26 cellular contexts compared by ENCODE assay signal in genomic region chr4:41334182-41334581, GRCh38.
DNase-seq lines count a peak whose midpoint lies in the region; ATAC-seq and TF ChIP-seq lines count a peak whose summit lies in the region.
"Had no signal": no experiment of that assay in that cellular context is flagged by ENCODE, and none has a peak within 500 bp of the region (broad histone marks: within the 10 kb centered on the region; RNA-seq: fewer than 3 reads in every experiment).

No MANE protein-coding gene starts in this region.

- no peaks in the 10 kb centered on the region for H3K9me2 ChIP-seq in PC-9 (ENCODE audit: insufficient read depth)
- H3K9me2 ChIP-seq: SK-N-SH had no signal

- H3K27ac Mint-ChIP-seq in Calu3 (ENCODE audit: unreplicated experiment), result peak overlapping the region; percentile 63
- H3K27ac Mint-ChIP-seq in activated naive CD4-positive, alpha-beta T cell treated with anti-CD3 and anti-CD28 coated beads, Interleukin-2, amount 50 U/mL, for 72 hours, result no peak overlapping the region
- H3K27ac Mint-ChIP-seq: natural killer cell; stimulated activated memory B cell treated with anti-CD40 and anti-IgM and Interleukin-4, amounts not matched to agents 10 μg/mL and 1 μg/mL and 100 μg/mL, for 72 hours had no signal

- no peaks in the 10 kb centered on the region for H3K36me3 ChIP-seq in PC-9 (ENCODE audit: low read depth)
- no peaks in the 10 kb centered on the region for H3K36me3 ChIP-seq in lower lobe of right lung
- H3K36me3 ChIP-seq: ascending aorta had no signal

- no peak overlapping the region for H3K4me3 Mint-ChIP-seq in Calu3 (ENCODE audit: low read depth, unreplicated experiment)
- H3K4me3 Mint-ChIP-seq: central memory CD8-positive, alpha-beta T cell; natural killer cell; stimulated activated memory B cell treated with anti-CD40 and anti-IgM and Interleukin-4, amounts not matched to agents 10 μg/mL and 1 μg/mL and 100 μg/mL, for 72 hours had no signal

- H3K79me2 ChIP-seq in PC-9 (ENCODE audit: low read depth), result no peaks in the 10 kb centered on the region

- peak; percentile 56 for DNase-seq in Calu3
- DNase-seq in LoVo (ENCODE audit: low spot score), result peak; percentile 40
- peak; percentile 47 to 85 for DNase-seq in PC-9
- DNase-seq in lower lobe of right lung, result no peak
- DNase-seq in stimulated activated naive CD4-positive, alpha-beta T cell (lab: John Stamatoyannopoulos, UW), result no peak
- no peak for DNase-seq in activated naive CD4-positive, alpha-beta T cell treated with anti-CD3 and anti-CD28 coated beads, Interleukin-2, amount 50 U/mL, for 72 hours (ENCODE audit: low spot score in 2 of 2)
- DNase-seq in NCI-H69 (lab: John Stamatoyannopoulos, UW), result no peak
- DNase-seq: ACHN; activated CD4-positive, CD25-positive, alpha-beta regulatory T cell treated with anti-CD3 and anti-CD28 coated beads, Interleukin-2, amount 50 U/mL, for 72 hours; activated CD8-positive, alpha-beta memory T cell treated with anti-CD3 and anti-CD28 coated beads for 24 hours; activated naive CD4-positive, alpha-beta T cell treated with anti-CD3 and anti-CD28 coated beads, Interleukin-2, amount 50 U/mL, for 16 hours; activated T-cell treated with anti-CD3 and anti-CD28 coated beads, Interleukin-2, amount 50 U/mL, for 48 hours; C1 segment of cervical spinal cord; effector CD4-positive, alpha-beta T cell; KBM-7; natural killer cell; NCI-H2107; posterior cingulate gyrus; SK-N-SH; stimulated activated CD4-positive, alpha-beta T cell treated with anti-CD3 and anti-CD28 coated beads, Interleukin-1b, Interleukin-23, amount 100 ng/mL, for 48 hours; T1000; testis had no signal

- H3K4me1 ChIP-seq in PC-9 (replicated peaks; ENCODE audit: insufficient read depth) (peaks cover 31% of the 10 kb centered on the region), lower lobe of right lung (peaks cover 6% of the 10 kb centered on the region)
- H3K4me1 ChIP-seq: ascending aorta, testis had no signal

- H3K9me3 ChIP-seq in PC-9 (ENCODE audit: insufficient read depth, low read depth) (no peaks in the 10 kb centered on the region), lower lobe of right lung (no peaks in the 10 kb centered on the region)
- H3K9me3 ChIP-seq: ascending aorta, SK-N-SH, testis had no signal

- TF ChIP-seq CTCF in Calu3 (IDR thresholded peaks at IDR 0.05; ENCODE audit: unreplicated experiment), result no peak
- TF ChIP-seq CTCF in PC-9 (conservative IDR thresholded peaks at IDR 0.05), result no peak
- TF ChIP-seq CTCF in lower lobe of right lung (IDR thresholded peaks at IDR 0.05), result no peak

- H3K36me3 Mint-ChIP-seq in Calu3 (ENCODE audit: insufficient read depth, unreplicated experiment), result peaks cover 4% of the 10 kb centered on the region
- no peaks in the 10 kb centered on the region for H3K36me3 Mint-ChIP-seq in activated naive CD4-positive, alpha-beta T cell treated with anti-CD3 and anti-CD28 coated beads, Interleukin-2, amount 50 U/mL, for 72 hours
- H3K36me3 Mint-ChIP-seq: natural killer cell; stimulated activated memory B cell treated with anti-CD40 and anti-IgM and Interleukin-4, amounts not matched to agents 10 μg/mL and 1 μg/mL and 100 μg/mL, for 72 hours had no signal

- POLR2A ChIA-PET in PC-9 (lab: Charles Lee; ENCODE audit: unreplicated experiment), result interaction anchor here (0.6 to 0.7 kb wide), 4 partner anchors 9 to 288 kb away, joined by 3 to 6 read pairs (median 5); no protein-coding TSS in a partner anchor

- H3K27me3 ChIP-seq in PC-9 (ENCODE audit: insufficient read depth, low read depth), result no peaks in the 10 kb centered on the region
- no peaks in the 10 kb centered on the region for H3K27me3 ChIP-seq in lower lobe of right lung (ENCODE audit: low read depth)
- H3K27me3 ChIP-seq: ascending aorta, testis had no signal

- H3K27me3 Mint-ChIP-seq in Calu3 (ENCODE audit: unreplicated experiment), result no peaks in the 10 kb centered on the region
- H3K27me3 Mint-ChIP-seq: central memory CD8-positive, alpha-beta T cell; stimulated activated memory B cell treated with anti-CD40 and anti-IgM and Interleukin-4, amounts not matched to agents 10 μg/mL and 1 μg/mL and 100 μg/mL, for 72 hours had no signal

- BruUV-seq in Calu3 (replicated peaks; lab: Mats Ljungman, UMichigan) (no TSS peak), PC-9 (replicated peaks; lab: Mats Ljungman, UMichigan) (no TSS peak)

- CTCF ChIA-PET in Calu3 (lab: Charles Lee), result interaction anchor here (0.8 to 1.1 kb wide), 3 partner anchors 13 to 82 kb away, joined by 3 read pairs; no protein-coding TSS in a partner anchor
- CTCF ChIA-PET in PC-9 (lab: Charles Lee), result interaction anchor here (1.0 kb wide), 1 partner anchor 26 kb away, joined by 4 read pairs; no protein-coding TSS in a partner anchor

- H3K27ac ChIP-seq in PC-9 (peak overlapping the region; percentile 42), lower lobe of right lung (no peak overlapping the region)
- H3K27ac ChIP-seq: ascending aorta, testis had no signal

- H3K4me3 ChIP-seq in PC-9, result no peak overlapping the region; the same call in 1 of the 2 replicates
- no peak overlapping the region for H3K4me3 ChIP-seq in lower lobe of right lung
- H3K4me3 ChIP-seq: ascending aorta, testis had no signal

- H3K9me3 Mint-ChIP-seq in Calu3 (ENCODE audit: low read depth, unreplicated experiment), result peaks cover 5% of the 10 kb centered on the region
- peaks cover 0 to 10% of the 10 kb centered on the region in 2 donors for H3K9me3 Mint-ChIP-seq in activated naive CD4-positive, alpha-beta T cell treated with anti-CD3 and anti-CD28 coated beads, Interleukin-2, amount 50 U/mL, for 72 hours

- ATAC-seq in lower lobe of right lung, result peak; percentile 42 to 72
- ATAC-seq in HG02970 (IDR thresholded peaks at IDR 0.05; ENCODE audit: low FRiP score, unreplicated experiment), result no peak
- ATAC-seq in activated naive CD4-positive, alpha-beta T cell treated with anti-CD3 and anti-CD28 coated beads, Interleukin-2, amount 50 U/mL, for 72 hours, result no peak
- ATAC-seq: natural killer cell; stimulated activated memory B cell treated with anti-CD40 and anti-IgM and Interleukin-4, amounts not matched to agents 10 μg/mL and 1 μg/mL and 100 μg/mL, for 72 hours had no signal

- H4K20me1 ChIP-seq in PC-9 (ENCODE audit: insufficient read depth), result no peaks in the 10 kb centered on the region

- no peak overlapping the region for H2AFZ ChIP-seq in PC-9

- H3K4me1 Mint-ChIP-seq in Calu3 (ENCODE audit: low read depth, unreplicated experiment), result peaks cover 28% of the 10 kb centered on the region
- H3K4me1 Mint-ChIP-seq: central memory CD8-positive, alpha-beta T cell; natural killer cell; stimulated activated memory B cell treated with anti-CD40 and anti-IgM and Interleukin-4, amounts not matched to agents 10 μg/mL and 1 μg/mL and 100 μg/mL, for 72 hours had no signal

- intact Hi-C loops in Calu3 (cut with micrococcal nuclease; ENCODE audit: unreplicated experiment), result no loop called here
- intact Hi-C loops in PC-9 (cut with micrococcal nuclease; ENCODE audit: unreplicated experiment), result no loop called here
- intact Hi-C loops in lower lobe of right lung (cut with DNase I), result no loop called here

- H3F3A ChIP-seq in PC-9 (ENCODE audit: insufficient read depth, low read depth), result peaks cover 19% of the 10 kb centered on the region

- H3K4me2 ChIP-seq in PC-9, result peak overlapping the region; percentile 46
- H3K4me2 ChIP-seq: SK-N-SH had no signal

Comparison
In these comparisons a context has a peak if more than half of its experiments do, and no peak if none do; other contexts are left out.
1. DNase-seq: peak in Calu3 (single experiment), LoVo (single experiment) and PC-9 (2 of 2); none in lower lobe of right lung (single experiment), stimulated activated naive CD4-positive, alpha-beta T cell (0 of 6), activated naive CD4-positive, alpha-beta T cell treated with anti-CD3 and anti-CD28 coated beads, Interleukin-2, amount 50 U/mL, for 72 hours (0 of 2) and NCI-H69 (single experiment).
2. ATAC-seq: peak in lower lobe of right lung (2 of 2); none in HG02970 (single experiment) and activated naive CD4-positive, alpha-beta T cell treated with anti-CD3 and anti-CD28 coated beads, Interleukin-2, amount 50 U/mL, for 72 hours (0 of 2).